ENCODE assay signal across 34 cellular contexts in the genomic region with DNA sequence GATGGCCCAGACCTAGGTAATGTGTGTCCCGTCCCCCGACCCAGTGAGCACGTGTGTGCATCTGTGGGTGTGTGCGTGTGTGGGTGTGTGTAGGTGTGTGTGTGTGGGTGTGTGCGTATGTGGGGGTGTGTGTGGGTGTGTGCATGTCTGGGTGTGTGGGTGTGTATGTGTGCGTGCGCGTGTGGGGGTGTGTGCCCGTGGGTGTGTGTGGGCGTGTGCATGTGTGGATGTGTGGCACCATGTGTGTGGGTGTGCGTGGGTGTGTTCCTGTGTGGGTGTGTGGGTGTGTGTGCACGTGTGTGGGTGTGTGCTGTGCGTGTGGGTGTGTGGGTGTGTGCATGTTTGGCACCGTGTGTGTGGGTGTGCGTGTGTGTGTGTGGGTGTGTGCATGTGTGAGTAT.
DNase-seq lines count a peak whose midpoint lies in the region; ATAC-seq and TF ChIP-seq lines count a peak whose summit lies in the region.
"Had no signal": no experiment of that assay in that cellular context is flagged by ENCODE, and none has a peak within 500 bp of the region (broad histone marks: within the 10 kb centered on the region; RNA-seq: fewer than 3 reads in every experiment).

No MANE protein-coding gene starts in this region.

- CTCF ChIA-PET in naive thymus-derived CD4-positive, alpha-beta T cell (lab: Charles Lee): no interaction called here

- POLR2A ChIA-PET in naive thymus-derived CD4-positive, alpha-beta T cell (lab: Charles Lee): no interaction called here

- TF ChIP-seq EP300 in upper lobe of left lung (IDR thresholded peaks at IDR 0.05): no peak

- no peak overlapping the region for H3K4me3 ChIP-seq in cardiac muscle cell
- no peak overlapping the region for H3K4me3 ChIP-seq in naive thymus-derived CD4-positive, alpha-beta T cell (ENCODE audit: low read length)
- no peak overlapping the region for H3K4me3 ChIP-seq in upper lobe of left lung
- H3K4me3 ChIP-seq: colonic mucosa, HAP-1, heart left ventricle, spleen, thyroid gland had no signal

- no peaks in the 10 kb centered on the region for H3K4me1 Mint-ChIP-seq in activated naive CD8-positive, alpha-beta T cell treated with anti-CD3 and anti-CD28 coated beads for 36 hours
- peaks cover 0 to 1% (median 0%) of the 10 kb centered on the region in 7 donors for H3K4me1 Mint-ChIP-seq in naive thymus-derived CD4-positive, alpha-beta T cell
- H3K4me1 Mint-ChIP-seq: activated naive CD4-positive, alpha-beta T cell treated with anti-CD3 and anti-CD28 coated beads, Interleukin-2, amount 10 ng/mL, durations not matched to agents 7 days and 5 days; CD8-positive, alpha-beta memory T cell had no signal

- ATAC-seq in Right ventricle myocardium inferior: no peak
- ATAC-seq in naive thymus-derived CD4-positive, alpha-beta T cell: peak; percentile 32
- peak; percentile 23 to 31 for ATAC-seq in upper lobe of left lung (ENCODE audit: low FRiP score in 2 of 2)
- no peak for ATAC-seq in HG03196 (IDR thresholded peaks at IDR 0.05; ENCODE audit: unreplicated experiment)
- ATAC-seq: activated T-cell treated with anti-CD3 and anti-CD28 coated beads, Interleukin-2, amount 50 U/mL, for 4 hours had no signal

- H3K27me3 Mint-ChIP-seq in activated naive CD8-positive, alpha-beta T cell treated with anti-CD3 and anti-CD28 coated beads for 36 hours: peaks cover 4% of the 10 kb centered on the region
- peaks cover 0 to 20% (median 5%) of the 10 kb centered on the region in 5 donors for H3K27me3 Mint-ChIP-seq in naive thymus-derived CD4-positive, alpha-beta T cell
- H3K27me3 Mint-ChIP-seq: activated naive CD4-positive, alpha-beta T cell treated with anti-CD3 and anti-CD28 coated beads, Interleukin-2, amount 10 ng/mL, durations not matched to agents 7 days and 5 days had no signal

- TF ChIP-seq POLR2A in upper lobe of left lung (IDR thresholded peaks at IDR 0.05): no peak

- H3K27ac Mint-ChIP-seq in activated naive CD8-positive, alpha-beta T cell treated with anti-CD3 and anti-CD28 coated beads for 36 hours: peak overlapping the region; percentile 12
- H3K27ac Mint-ChIP-seq in naive thymus-derived CD4-positive, alpha-beta T cell: no peak overlapping the region
- H3K27ac Mint-ChIP-seq: activated naive CD4-positive, alpha-beta T cell treated with anti-CD3 and anti-CD28 coated beads, Interleukin-2, amount 10 ng/mL, durations not matched to agents 7 days and 5 days; nephron had no signal

- no peak overlapping the region for H3K4me3 Mint-ChIP-seq in activated naive CD8-positive, alpha-beta T cell treated with anti-CD3 and anti-CD28 coated beads for 36 hours
- H3K4me3 Mint-ChIP-seq in naive thymus-derived CD4-positive, alpha-beta T cell: no peak overlapping the region
- H3K4me3 Mint-ChIP-seq: activated naive CD4-positive, alpha-beta T cell treated with anti-CD3 and anti-CD28 coated beads, Interleukin-2, amount 10 ng/mL, durations not matched to agents 7 days and 5 days; activated T-cell treated with anti-CD3 and anti-CD28 coated beads, Interleukin-2, amount 50 U/mL, for 4 hours; CD8-positive, alpha-beta memory T cell; nephron had no signal

- H3K36me3 ChIP-seq in cardiac muscle cell (peaks cover 3% of the 10 kb centered on the region), upper lobe of left lung (no peaks in the 10 kb centered on the region)
- H3K36me3 ChIP-seq in naive thymus-derived CD4-positive, alpha-beta T cell (ENCODE audit: control insufficient read depth in 2 of 3, insufficient read depth in 3 of 3, low read length in 3 of 3): no peaks in the 10 kb centered on the region
- H3K36me3 ChIP-seq: BE2C, colonic mucosa, HAP-1, heart left ventricle, spleen, thyroid gland had no signal

- peak overlapping the region; percentile 30 for H3K27ac ChIP-seq in cardiac muscle cell
- no peak overlapping the region for H3K27ac ChIP-seq in naive thymus-derived CD4-positive, alpha-beta T cell (ENCODE audit: low read depth, low read length)
- no peak overlapping the region for H3K27ac ChIP-seq in upper lobe of left lung
- H3K27ac ChIP-seq: colonic mucosa, heart left ventricle, KMS-11, RWPE1, spleen, thyroid gland had no signal

- H3K27me3 ChIP-seq in cardiac muscle cell (no peaks in the 10 kb centered on the region), upper lobe of left lung (no peaks in the 10 kb centered on the region)
- no peaks in the 10 kb centered on the region for H3K27me3 ChIP-seq in naive thymus-derived CD4-positive, alpha-beta T cell (ENCODE audit: control insufficient read depth in 2 of 2, insufficient read depth in 2 of 2, low read length in 2 of 2)
- H3K27me3 ChIP-seq: BE2C, colonic mucosa, thyroid gland had no signal

- peaks cover 3% of the 10 kb centered on the region for H3K9me3 Mint-ChIP-seq in activated naive CD8-positive, alpha-beta T cell treated with anti-CD3 and anti-CD28 coated beads for 36 hours
- H3K9me3 Mint-ChIP-seq in naive thymus-derived CD4-positive, alpha-beta T cell: peaks cover 0 to 4% (median 0%) of the 10 kb centered on the region in 11 donors
- H3K9me3 Mint-ChIP-seq: nephron had no signal

- no peaks in the 10 kb centered on the region for H3K9me3 ChIP-seq in cardiac muscle cell (ENCODE audit: low read depth)
- H3K9me3 ChIP-seq in naive thymus-derived CD4-positive, alpha-beta T cell (ENCODE audit: control insufficient read depth in 2 of 3, low read length in 3 of 3): no peaks in the 10 kb centered on the region
- no peaks in the 10 kb centered on the region for H3K9me3 ChIP-seq in upper lobe of left lung
- H3K9me3 ChIP-seq: BE2C, colonic mucosa, HAP-1, heart left ventricle, spleen, thyroid gland had no signal

- DNase-seq in cardiac muscle cell (ENCODE audit: low read depth in 1 of 2, low spot score in 1 of 2): no peak
- DNase-seq in Right ventricle myocardium inferior (ENCODE audit: missing footprints): no peak
- DNase-seq in activated naive CD8-positive, alpha-beta T cell treated with anti-CD3 and anti-CD28 coated beads for 36 hours: no peak
- no peak for DNase-seq in naive thymus-derived CD4-positive, alpha-beta T cell
- peak in 1 of 2 donors; percentile 56 for DNase-seq in upper lobe of left lung
- DNase-seq in NCI-H524 (lab: John Stamatoyannopoulos, UW): no peak
- no peak for DNase-seq in NCI-H82 treated with DMSO at 0.1 percent for 48 hours (lab: John Stamatoyannopoulos, UW; ENCODE audit: unreplicated experiment)
- DNase-seq: ACHN; activated CD4-positive, CD25-positive, alpha-beta regulatory T cell; activated CD8-positive, alpha-beta memory T cell treated with anti-CD3 and anti-CD28 coated beads for 24 hours; activated naive CD4-positive, alpha-beta T cell treated with anti-CD3 and anti-CD28 coated beads, Interleukin-2, amount 10 ng/mL, durations not matched to agents 7 days and 5 days; activated T-cell treated with anti-CD3 and anti-CD28 coated beads, Interleukin-2, amount 50 U/mL, for 4 hours; BE2C; CD8-positive, alpha-beta memory T cell; colonic mucosa; effector memory CD4-positive, alpha-beta T cell; erythroblast; heart left ventricle; MM.1S; NCI-H1436 treated with DMSO at 0.1 percent for 48 hours; NCI-H2107; NCI-H446; NCI-H82; right cardiac atrium; spleen; stimulated activated CD4-positive, alpha-beta T cell treated with anti-CD3 and anti-CD28 coated beads, Interleukin-4, amount 100 ng/mL, for 4 hours; stimulated activated naive CD4-positive, alpha-beta T cell; T-helper 1 cell; thyroid gland had no signal

- TF ChIP-seq CTCF in cardiac muscle cell (IDR thresholded peaks at IDR 0.05; ENCODE audit: low read depth, low read length) (no peak), upper lobe of left lung (IDR thresholded peaks at IDR 0.05) (no peak)

- intact Hi-C loops in Right ventricle myocardium inferior (cut with DNase I): no loop called here
- intact Hi-C loops in naive thymus-derived CD4-positive, alpha-beta T cell (cut with micrococcal nuclease): no loop called here

- no peaks in the 10 kb centered on the region for H3K36me3 Mint-ChIP-seq in activated naive CD8-positive, alpha-beta T cell treated with anti-CD3 and anti-CD28 coated beads for 36 hours
- no peaks in the 10 kb centered on the region for H3K36me3 Mint-ChIP-seq in naive thymus-derived CD4-positive, alpha-beta T cell
- H3K36me3 Mint-ChIP-seq: activated naive CD4-positive, alpha-beta T cell treated with anti-CD3 and anti-CD28 coated beads, Interleukin-2, amount 10 ng/mL, durations not matched to agents 7 days and 5 days; CD8-positive, alpha-beta memory T cell had no signal

- peaks cover 15% of the 10 kb centered on the region for H3K4me1 ChIP-seq in cardiac muscle cell (ENCODE audit: low read depth)
- no peaks in the 10 kb centered on the region for H3K4me1 ChIP-seq in naive thymus-derived CD4-positive, alpha-beta T cell (ENCODE audit: control insufficient read depth in 2 of 2, insufficient read depth in 2 of 2, low read length in 2 of 2)
- H3K4me1 ChIP-seq in upper lobe of left lung: no peaks in the 10 kb centered on the region
- H3K4me1 ChIP-seq: colonic mucosa, HAP-1, spleen, thyroid gland had no signal

- 89 to 95% methylated on average over 15 of the region's 15 CpGs for WGBS in upper lobe of left lung, 2 donors

Comparison
In these comparisons a context has a peak if more than half of its experiments do, and no peak if none do; other contexts are left out.
1. ATAC-seq: peak in naive thymus-derived CD4-positive, alpha-beta T cell (single experiment) and upper lobe of left lung (2 of 2); none in Right ventricle myocardium inferior (single experiment) and HG03196 (single experiment).